ENCODE assay signal across 19 cellular contexts in the genomic region with DNA sequence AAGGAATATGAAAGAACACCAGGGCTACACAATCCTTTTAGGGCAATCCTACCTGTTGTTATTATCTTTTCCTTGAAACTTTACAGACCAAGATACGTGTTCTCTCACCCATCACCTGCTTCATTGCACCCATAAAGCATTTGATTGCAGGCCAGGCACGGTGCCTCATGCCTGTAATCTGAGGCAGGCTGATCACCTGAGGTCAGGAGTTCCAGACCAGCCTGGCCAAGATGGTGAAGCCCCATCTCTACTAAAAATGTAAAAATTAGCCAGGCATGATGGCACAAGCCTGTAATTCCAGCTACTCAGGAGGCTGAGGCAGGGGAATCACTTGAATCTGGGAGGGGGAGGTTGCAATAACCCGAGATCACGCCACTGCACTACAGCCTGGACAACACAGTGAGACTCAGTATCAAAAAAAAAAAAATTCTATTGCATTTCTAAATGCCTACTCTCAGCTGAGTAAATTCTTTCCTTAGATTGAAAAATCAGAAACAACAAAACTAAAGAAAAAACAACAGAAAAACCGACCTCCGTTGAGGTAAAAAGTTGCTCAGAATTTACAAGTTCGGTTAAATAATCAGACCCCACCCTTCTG.
"Had no signal": no experiment of that assay in that cellular context is flagged by ENCODE, and none has a peak within 500 bp of the region (broad histone marks: within the 10 kb centered on the region; RNA-seq: fewer than 3 reads in every experiment).

No MANE protein-coding gene starts in this region.

- H3K27me3 Mint-ChIP-seq: naive thymus-derived CD8-positive, alpha-beta T cell had no signal

- ATAC-seq: heart left ventricle; left lobe of liver; mucosa of descending colon; naive thymus-derived CD8-positive, alpha-beta T cell had no signal

- H3K36me3 Mint-ChIP-seq: naive thymus-derived CD8-positive, alpha-beta T cell had no signal

- H3K4me1 Mint-ChIP-seq: naive thymus-derived CD8-positive, alpha-beta T cell had no signal

- H3K27ac Mint-ChIP-seq: naive thymus-derived CD8-positive, alpha-beta T cell had no signal

- H3K4me3 Mint-ChIP-seq: naive thymus-derived CD8-positive, alpha-beta T cell; neural crest cell had no signal

- DNase-seq: cortex of kidney; dorsolateral prefrontal cortex; effector CD8-positive, alpha-beta T cell; heart left ventricle; hippocampal formation; kidney glomerular epithelial cell; mammary epithelial cell; mucosa of descending colon; naive thymus-derived CD8-positive, alpha-beta T cell; ovary; sigmoid colon; stimulated activated CD4-positive, alpha-beta T cell treated with anti-CD3 and anti-CD28 coated beads, Interleukin-2, amount 100 ng/mL, for 24 hours; stimulated activated CD4-positive, alpha-beta T cell treated with anti-CD3 and anti-CD28 coated beads, Interleukin-4, amount 100 ng/mL, for 4 hours; stimulated activated naive CD4-positive, alpha-beta T cell; stomach; substantia nigra; trophoblast cell had no signal
